Comparison of ENCODE assay signal across 8 cellular contexts in the genomic region with DNA sequence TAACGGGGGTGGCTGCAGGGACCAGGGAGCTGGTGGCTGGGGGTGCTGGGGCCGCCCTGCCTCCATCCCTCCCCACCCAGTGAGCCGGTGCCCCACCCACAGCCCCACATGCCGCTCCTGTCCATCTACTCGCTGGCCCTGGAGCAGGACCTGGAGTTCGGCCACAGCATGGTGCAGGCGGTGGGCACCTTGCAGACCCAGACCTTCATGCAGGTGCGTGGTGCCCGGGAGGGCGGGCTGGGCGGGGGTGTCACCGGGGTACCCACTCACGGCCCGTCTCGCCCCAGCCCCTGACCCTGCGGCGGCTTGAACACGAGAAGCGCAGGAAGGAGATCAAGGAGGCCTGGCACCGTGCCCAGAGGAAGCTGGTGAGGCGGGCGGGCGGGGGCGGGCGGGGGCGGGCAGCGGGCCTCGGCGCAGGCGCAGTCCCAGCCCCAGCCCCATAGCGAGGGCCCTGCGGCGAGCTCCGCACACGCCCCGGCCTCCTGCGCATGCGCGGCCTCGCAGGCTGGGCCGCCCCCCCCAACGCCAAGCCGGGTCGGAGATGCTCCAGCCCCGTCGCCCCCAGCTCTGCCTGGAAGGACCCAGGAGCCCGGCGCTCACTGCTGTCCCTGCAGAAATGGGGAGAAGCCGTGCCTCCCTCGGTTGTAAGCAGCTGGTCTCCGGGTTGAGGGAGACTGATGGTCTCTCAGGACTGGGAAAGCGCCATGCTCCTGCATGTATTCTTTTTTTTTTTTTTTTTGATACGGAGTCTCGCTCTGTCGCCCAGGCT. TPM values are rescaled to one million over a fixed set of nuclear protein-coding genes. Genes with fewer than 3 reads are reported as not detected.
DNase-seq lines count a peak whose midpoint lies in the region; ATAC-seq and TF ChIP-seq lines count a peak whose summit lies in the region.

No MANE protein-coding gene starts in this region.

- WGBS in smooth muscle cell (ENCODE audit: low lambda C conversion rate) = 96% methylated on average over 23 of the region's 55 CpGs

- TF ChIP-seq CTCF in Calu3 (IDR thresholded peaks at IDR 0.05; ENCODE audit: unreplicated experiment) (no peak), progenitor cell of endocrine pancreas (IDR thresholded peaks at IDR 0.05; ENCODE audit: unreplicated experiment) (no peak), smooth muscle cell (IDR thresholded peaks at IDR 0.05; ENCODE audit: borderline replicate concordance, insufficient read depth, poor library complexity, severe bottlenecking) (no peak)

- no TSS peak for BruUV-seq in Calu3 (replicated peaks; lab: Mats Ljungman, UMichigan)

- H3K79me2 ChIP-seq in smooth muscle cell (ENCODE audit: low read depth) = no peaks in the 10 kb centered on the region

- no peaks in the 10 kb centered on the region for H3K36me3 ChIP-seq in smooth muscle cell (ENCODE audit: low read depth)

- H3K27me3 Mint-ChIP-seq in Calu3 (ENCODE audit: unreplicated experiment) = no peaks in the 10 kb centered on the region
- H3K27me3 Mint-ChIP-seq in progenitor cell of endocrine pancreas = peaks cover 30% of the 10 kb centered on the region

- intact Hi-C loops in Calu3 (cut with micrococcal nuclease; ENCODE audit: unreplicated experiment) = no loop called here

- peaks cover 19% of the 10 kb centered on the region for H3K27me3 ChIP-seq in smooth muscle cell (ENCODE audit: low read depth)

- peaks cover 10% of the 10 kb centered on the region for H4K20me1 ChIP-seq in smooth muscle cell (ENCODE audit: low read depth)

- H2AFZ ChIP-seq in smooth muscle cell (ENCODE audit: low read depth) = no peak overlapping the region

- H3K9me3 Mint-ChIP-seq in Calu3 (ENCODE audit: low read depth, unreplicated experiment) (no peaks in the 10 kb centered on the region), progenitor cell of endocrine pancreas (ENCODE audit: low read depth) (no peaks in the 10 kb centered on the region)

- H3K9ac ChIP-seq in smooth muscle cell (ENCODE audit: low read depth) = no peak overlapping the region

- CTCF ChIA-PET in Calu3 (lab: Charles Lee) = interaction anchor here (0.6 to 1.4 kb wide), 3 partner anchors 9 to 195 kb away, joined by 3 to 12 read pairs (median 5); partner anchors contain the start of gene CIRBP

- H3K27ac Mint-ChIP-seq in Calu3 (ENCODE audit: unreplicated experiment) = no peak overlapping the region
- peak overlapping the region; percentile 74 for H3K27ac Mint-ChIP-seq in progenitor cell of endocrine pancreas

- no peaks in the 10 kb centered on the region for H3K4me1 ChIP-seq in smooth muscle cell (ENCODE audit: low read depth)

- peak overlapping the region; percentile 41 for H3K4me3 Mint-ChIP-seq in Calu3 (ENCODE audit: low read depth, unreplicated experiment)
- H3K4me3 Mint-ChIP-seq in progenitor cell of endocrine pancreas (ENCODE audit: low read depth) = no peak overlapping the region

- no peak overlapping the region for H3K4me3 ChIP-seq in smooth muscle cell

- H3K4me2 ChIP-seq in smooth muscle cell = no peak overlapping the region

- no peaks in the 10 kb centered on the region for H3K9me3 ChIP-seq in smooth muscle cell (replicated peaks; ENCODE audit: low read depth)

- ATAC-seq in HG02852 (IDR thresholded peaks at IDR 0.05; ENCODE audit: unreplicated experiment) = peak; percentile 35

- no peaks in the 10 kb centered on the region for H3F3A ChIP-seq in smooth muscle cell (ENCODE audit: low read depth)

- H3K36me3 Mint-ChIP-seq in Calu3 (ENCODE audit: insufficient read depth, unreplicated experiment) (peaks cover 6% of the 10 kb centered on the region), progenitor cell of endocrine pancreas (ENCODE audit: insufficient read depth) (no peaks in the 10 kb centered on the region)

- no peak overlapping the region for H3K27ac ChIP-seq in smooth muscle cell (ENCODE audit: low read depth)

- DNase-seq in Calu3 = peak; percentile 84
- DNase-seq in NCI-H2227 treated with DMSO at 0.1 percent for 48 hours (lab: John Stamatoyannopoulos, UW) = peak; percentile 59
- peak; percentile 93 for DNase-seq in activated CD4-positive, alpha-beta T cell treated with anti-CD3 and anti-CD28 coated beads for 1 hour
- peak; percentile 26 for DNase-seq in cerebellar cortex (ENCODE audit: low spot score)
- DNase-seq in progenitor cell of endocrine pancreas (ENCODE audit: low spot score, unreplicated experiment) = no peak
- no peak for DNase-seq in hepatic stellate cell (ENCODE audit: low spot score)
- no peak for DNase-seq in smooth muscle cell (lab: John Stamatoyannopoulos, UW; ENCODE audit: unreplicated experiment)

- H3K4me1 Mint-ChIP-seq in Calu3 (ENCODE audit: low read depth, unreplicated experiment) (no peaks in the 10 kb centered on the region), progenitor cell of endocrine pancreas (ENCODE audit: low read depth) (peaks cover 7% of the 10 kb centered on the region)

RNA-seq across cellular contexts. Expression of gene ARHGAP45, which starts 7.7 kb away (rescaled TPM):
- total RNA-seq in Calu3 (2022) = 10.4 and 12.0 TPM in 2 replicates
- total RNA-seq in progenitor cell of endocrine pancreas = 6.1 and 8.1 TPM in 2 replicates
- total RNA-seq in smooth muscle cell = 4.4 and 8.7 TPM in 2 replicates
- polyA plus RNA-seq in smooth muscle cell = 8.0 and 13.9 TPM in 2 replicates

RNA-seq across cellular contexts. Expression of gene POLR2E, which starts 20.5 kb away (rescaled TPM):
- total RNA-seq in Calu3 (2022) = 141 and 144 TPM in 2 replicates
- 161 TPM in 2 replicates for total RNA-seq in progenitor cell of endocrine pancreas
- total RNA-seq in smooth muscle cell = 99.1 and 114 TPM in 2 replicates
- 235 and 260 TPM in 2 replicates for polyA plus RNA-seq in smooth muscle cell

RNA-seq across cellular contexts. Expression of gene GPX4, which starts 29.1 kb away (rescaled TPM):
- 246 and 251 TPM in 2 replicates for total RNA-seq in Calu3 (2022)
- total RNA-seq in progenitor cell of endocrine pancreas = 231 and 236 TPM in 2 replicates
- 319 and 325 TPM in 2 replicates for total RNA-seq in smooth muscle cell
- 441 and 450 TPM in 2 replicates for polyA plus RNA-seq in smooth muscle cell

RNA-seq across cellular contexts. Expression of gene ABCA7, which starts 34.8 kb away (rescaled TPM):
- total RNA-seq in Calu3 (2022) = 22.7 and 24.3 TPM in 2 replicates
- total RNA-seq in progenitor cell of endocrine pancreas = 54.6 and 57.3 TPM in 2 replicates
- 4.1 and 5.0 TPM in 2 replicates for total RNA-seq in smooth muscle cell
- polyA plus RNA-seq in smooth muscle cell = 11.8 and 26.5 TPM in 2 replicates

RNA-seq across cellular contexts. Expression of gene CNN2, which starts 48.3 kb away (rescaled TPM):
- total RNA-seq in Calu3 (2022) = 135 and 151 TPM in 2 replicates
- 225 and 226 TPM in 2 replicates for total RNA-seq in progenitor cell of endocrine pancreas
- 150 and 155 TPM in 2 replicates for total RNA-seq in smooth muscle cell
- polyA plus RNA-seq in smooth muscle cell = 392 and 404 TPM in 2 replicates

Comparison
In these comparisons a context has a peak if more than half of its experiments do, and no peak if none do; other contexts are left out.
1. DNase-seq: peak in Calu3 (single experiment), NCI-H2227 treated with DMSO at 0.1 percent for 48 hours (single experiment), activated CD4-positive, alpha-beta T cell treated with anti-CD3 and anti-CD28 coated beads for 1 hour (single experiment) and cerebellar cortex (single experiment); none in progenitor cell of endocrine pancreas (single experiment), hepatic stellate cell (single experiment) and smooth muscle cell (single experiment).